17 cellular contexts compared by ENCODE assay signal in genomic region chr6:31418251-31418650, GRCh38. TPM values are rescaled to one million over a fixed set of nuclear protein-coding genes. Genes with fewer than 3 reads are reported as not detected.
DNase-seq lines count a peak whose midpoint lies in the region; ATAC-seq and TF ChIP-seq lines count a peak whose summit lies in the region.
"Had no signal": no experiment of that assay in that cellular context is flagged by ENCODE, and none has a peak within 500 bp of the region (broad histone marks: within the 10 kb centered on the region; RNA-seq: fewer than 3 reads in every experiment).

No MANE protein-coding gene starts in this region.

- no peak overlapping the region for H3K27ac ChIP-seq in esophagus muscularis mucosa (replicated peaks in 1 of 4)
- H3K27ac ChIP-seq: 22Rv1, BLaER1, HL-60 had no signal

- H3K27me3 Mint-ChIP-seq in activated naive CD8-positive, alpha-beta T cell treated with anti-CD3 and anti-CD28 coated beads for 36 hours = no peaks in the 10 kb centered on the region

- H3K4me1 Mint-ChIP-seq in activated naive CD8-positive, alpha-beta T cell treated with anti-CD3 and anti-CD28 coated beads for 36 hours = peaks cover 2% of the 10 kb centered on the region

- H3K9me3 Mint-ChIP-seq in activated naive CD8-positive, alpha-beta T cell treated with anti-CD3 and anti-CD28 coated beads for 36 hours = peaks cover 7% of the 10 kb centered on the region
- H3K9me3 Mint-ChIP-seq: HFFc6 had no signal

- no peak overlapping the region for H3K4me3 ChIP-seq in AG10803 (ENCODE audit: low read length)
- H3K4me3 ChIP-seq in esophagus muscularis mucosa = no peak overlapping the region
- H3K4me3 ChIP-seq: BLaER1, HAP-1 had no signal

- H3K36me3 ChIP-seq in esophagus muscularis mucosa = peaks cover 22 to 47% (median 39%) of the 10 kb centered on the region in 4 donors

- 92% methylated on average over 3 of the region's 3 CpGs for WGBS in esophagus muscularis mucosa

- TF ChIP-seq EP300 in esophagus muscularis mucosa (IDR thresholded peaks at IDR 0.05) = no peak

- peaks cover 21% of the 10 kb centered on the region for H3K36me3 Mint-ChIP-seq in activated naive CD8-positive, alpha-beta T cell treated with anti-CD3 and anti-CD28 coated beads for 36 hours

- no peaks in the 10 kb centered on the region for H3K9me3 ChIP-seq in esophagus muscularis mucosa
- H3K9me3 ChIP-seq: HAP-1 had no signal

- H3K4me1 ChIP-seq in esophagus muscularis mucosa = no peaks in the 10 kb centered on the region
- H3K4me1 ChIP-seq: HAP-1 had no signal

- TF ChIP-seq CTCF in AG10803 (conservative IDR thresholded peaks at IDR 0.05; ENCODE audit: low read length) (no peak), esophagus muscularis mucosa (IDR thresholded peaks at IDR 0.05) (no peak)

- TF ChIP-seq POLR2A in esophagus muscularis mucosa (IDR thresholded peaks at IDR 0.05; ENCODE audit: low read depth) = no peak

- H3K4me3 Mint-ChIP-seq in activated naive CD8-positive, alpha-beta T cell treated with anti-CD3 and anti-CD28 coated beads for 36 hours = no peak overlapping the region
- H3K4me3 Mint-ChIP-seq: HFFc6 had no signal

- ATAC-seq in HG02870 (IDR thresholded peaks at IDR 0.05; ENCODE audit: unreplicated experiment) = no peak

- peak; percentile 19 for DNase-seq in DMS 273 (lab: John Stamatoyannopoulos, UW; ENCODE audit: unreplicated experiment)
- DNase-seq in DMS 273 treated with DMSO at 0.1 percent for 48 hours (lab: John Stamatoyannopoulos, UW) = no peak
- peak; percentile 37 for DNase-seq in AG10803 (ENCODE audit: low read depth)
- peak; percentile 34 for DNase-seq in M059J (ENCODE audit: low read depth)
- peak; percentile 83 for DNase-seq in esophagus muscularis mucosa (ENCODE audit: extremely low spot score)
- DNase-seq in activated naive CD8-positive, alpha-beta T cell treated with anti-CD3 and anti-CD28 coated beads for 36 hours = no peak
- no peak for DNase-seq in NAMALWA (ENCODE audit: low spot score)
- DNase-seq: AML-193, DMS153, DMS79 treated with DMSO at 0.1 percent for 48 hours, GF-D8, HFFc6 had no signal

- intact Hi-C loops in esophagus muscularis mucosa (cut with DNase I) = no loop called here

- H3K27me3 ChIP-seq in esophagus muscularis mucosa = no peaks in the 10 kb centered on the region
- H3K27me3 ChIP-seq: BLaER1 had no signal

- H3K27ac Mint-ChIP-seq in activated naive CD8-positive, alpha-beta T cell treated with anti-CD3 and anti-CD28 coated beads for 36 hours = no peak overlapping the region
- H3K27ac Mint-ChIP-seq: HFFc6 had no signal

RNA-seq across cellular contexts. Expression of gene MICA, which starts 14.9 kb away (rescaled TPM):
- 155 and 164 TPM in 2 replicates for total RNA-seq in M059J (2014; rRNA removed; shearing (Covaris generic))
- 10 to 100 TPM; 18.9 to 35.4 (median 22.3) TPM for total RNA-seq in esophagus muscularis mucosa
- total RNA-seq in activated naive CD8-positive, alpha-beta T cell treated with anti-CD3 and anti-CD28 coated beads for 36 hours = 10 to 100 TPM; 10.5 to 11.3 TPM

Comparison
In these comparisons a context has a peak if more than half of its experiments do, and no peak if none do; other contexts are left out.
1. DNase-seq: peak in DMS 273 (single experiment), AG10803 (single experiment), M059J (single experiment) and esophagus muscularis mucosa (single experiment); none in DMS 273 treated with DMSO at 0.1 percent for 48 hours (single experiment), activated naive CD8-positive, alpha-beta T cell treated with anti-CD3 and anti-CD28 coated beads for 36 hours (single experiment) and NAMALWA (single experiment).